Comparison of ENCODE assay signal across 1 cellular context in genomic region chr22:26587991-26588613, GRCh38.
TF ChIP-seq lines count a peak whose summit lies in the region.

No MANE protein-coding gene starts in this region.

TF ChIP-seq in K562, 482 proteins besides CTCF, POLR2A, EP300 and RAD21 (continued from another document and continues in another):
- TF ChIP-seq ZMIZ1 (IDR thresholded peaks at IDR 0.05; ENCODE audit: low read depth in 2 of 2, low read length in 2 of 2) (no peak), NEUROD1 (IDR thresholded peaks at IDR 0.05; ENCODE audit: borderline replicate concordance, low read depth, low read length, partially characterized antibody) (no peak), MXD1 (CRISPR knock-in tag; IDR thresholded peaks at IDR 0.05; ENCODE audit: borderline replicate concordance, poor library complexity, severe bottlenecking) (no peak), ZNF253 (CRISPR knock-in tag; conservative IDR thresholded peaks at IDR 0.05) (no peak), ZNF274 (IDR thresholded peaks at IDR 0.05; ENCODE audit: borderline replicate concordance, low read depth, low read length) (no peak), MTA2 (IDR thresholded peaks at IDR 0.05; ENCODE audit: low read depth) (no peak), CHD4 (IDR thresholded peaks at IDR 0.05; ENCODE audit: insufficient read depth, insufficient replicate concordance, low read depth, low read length, poor library complexity, severe bottlenecking) (peak; percentile 31), SRSF1 (IDR thresholded peaks at IDR 0.05; ENCODE audit: low read depth, low read length) (no peak), ZNF143 (CRISPR knock-in tag; IDR thresholded peaks at IDR 0.05) (no peak), RBM17 (IDR thresholded peaks at IDR 0.05; ENCODE audit: borderline replicate concordance, low read depth, low read length) (no peak), RREB1 (CRISPR knock-in tag; IDR thresholded peaks at IDR 0.05) (no peak), EZH2 (IDR thresholded peaks at IDR 0.05; ENCODE audit: borderline replicate concordance, low read depth, low read length) (no peak), ZNF449 (CRISPR knock-in tag; IDR thresholded peaks at IDR 0.05) (no peak), THAP7 (CRISPR knock-in tag; IDR thresholded peaks at IDR 0.05) (no peak), ZNF830 (CRISPR knock-in tag; IDR thresholded peaks at IDR 0.05) (no peak), POLR3A (IDR thresholded peaks at IDR 0.05; ENCODE audit: borderline replicate concordance, extremely low read depth, insufficient read depth, insufficient read length) (no peak), ZBTB12 (CRISPR knock-in tag; IDR thresholded peaks at IDR 0.05) (no peak), BCL6 (CRISPR knock-in tag; IDR thresholded peaks at IDR 0.05) (no peak), STAT6 (CRISPR knock-in tag; IDR thresholded peaks at IDR 0.05) (no peak), TCF15 (CRISPR knock-in tag; IDR thresholded peaks at IDR 0.05) (no peak), MNT (conservative IDR thresholded peaks at IDR 0.05) (no peak; a peak in 1 of 4 replicates), ARHGAP35 (IDR thresholded peaks at IDR 0.05; ENCODE audit: partially characterized antibody) (no peak), AFF1 (IDR thresholded peaks at IDR 0.05; ENCODE audit: low read depth in 1 of 2, partially characterized antibody in 2 of 2) (no peak)
